ENCODE assay signal across 23 cellular contexts in the genomic region with DNA sequence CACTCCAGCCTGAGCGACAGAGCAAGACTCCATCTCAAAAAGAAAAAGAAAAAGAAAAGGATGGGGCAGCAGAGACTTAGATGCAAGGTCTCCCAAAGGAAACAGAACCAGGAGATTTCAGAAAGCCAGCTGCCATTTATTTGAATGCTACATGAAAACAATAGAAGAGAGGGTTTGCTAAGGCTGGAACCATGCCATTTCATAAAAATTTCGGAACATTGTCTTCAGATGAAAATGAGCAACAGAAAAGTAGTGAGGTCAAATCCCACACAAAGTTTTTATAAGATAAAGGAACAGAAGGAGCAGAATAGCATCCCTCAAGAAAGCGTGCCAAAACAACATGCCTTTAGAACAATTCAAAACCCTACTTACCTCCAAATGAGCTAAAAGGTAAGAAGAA.
DNase-seq lines count a peak whose midpoint lies in the region; ATAC-seq and TF ChIP-seq lines count a peak whose summit lies in the region.
"Had no signal": no experiment of that assay in that cellular context is flagged by ENCODE, and none has a peak within 500 bp of the region (broad histone marks: within the 10 kb centered on the region; RNA-seq: fewer than 3 reads in every experiment).

No MANE protein-coding gene starts in this region.

- no peak for DNase-seq in activated T-cell treated with anti-CD3 and anti-CD28 coated beads, Interleukin-2, amount 50 U/mL, for 24 hours
- DNase-seq in activated T-cell treated with anti-CD3 and anti-CD28 coated beads, Interleukin-2, amount 50 U/mL, for 48 hours, result no peak
- peak; percentile 37 to 54 for DNase-seq in cardiac fibroblast (ENCODE audit: low read depth in 2 of 2)
- no peak for DNase-seq in stimulated activated effector memory CD8-positive, alpha-beta T cell treated with anti-CD3 and anti-CD28 coated beads, Interleukin-12 subunit alpha, Interleukin-12 subunit beta, amount 100 ng/mL, for 72 hours (ENCODE audit: low spot score in 2 of 2)
- DNase-seq in NK-92 (lab: John Stamatoyannopoulos, UW; ENCODE audit: unreplicated experiment), result no peak
- no peak for DNase-seq in osteocyte (ENCODE audit: extremely low spot score, unreplicated experiment)
- no peak for DNase-seq in NCI-H187 treated with DMSO at 0.1 percent for 48 hours (lab: John Stamatoyannopoulos, UW)
- DNase-seq: activated CD4-positive, alpha-beta T cell treated with anti-CD3 and anti-CD28 coated beads, Interleukin-2, amount 10 ng/mL, durations not matched to agents 7 days and 5 days; activated naive CD4-positive, alpha-beta T cell treated with anti-CD3 and anti-CD28 coated beads, Interleukin-2, amount 50 U/mL, for 16 hours; effector CD4-positive, alpha-beta T cell; HCEC 1CT; immature natural killer cell; Kasumi-1; left cardiac atrium; NCI-H1417; NCI-H2081 treated with DMSO at 0.1 percent for 48 hours; NCI-H345; SHP77 treated with DMSO at 0.1 percent for 48 hours; stimulated activated naive CD4-positive, alpha-beta T cell had no signal

- no peaks in the 10 kb centered on the region for H3K27me3 Mint-ChIP-seq in activated T-cell treated with anti-CD3 and anti-CD28 coated beads, Interleukin-2, amount 50 U/mL, for 24 hours
- H3K27me3 Mint-ChIP-seq in osteocyte (ENCODE audit: unreplicated experiment), result no peaks in the 10 kb centered on the region
- H3K27me3 Mint-ChIP-seq: activated CD4-positive, alpha-beta T cell treated with anti-CD3 and anti-CD28 coated beads, Interleukin-2, amount 10 ng/mL, durations not matched to agents 7 days and 5 days had no signal

- TF ChIP-seq CTCF in cardiac fibroblast (IDR thresholded peaks at IDR 0.05; ENCODE audit: low read depth, low read length), result no peak
- no peak for TF ChIP-seq CTCF in osteocyte (IDR thresholded peaks at IDR 0.05)

- peak overlapping the region; percentile 37 for H3K27ac ChIP-seq in KOPT-K1 (ENCODE audit: low read depth, low read length, poor library complexity, severe bottlenecking)

- H3K36me3 Mint-ChIP-seq in activated T-cell treated with anti-CD3 and anti-CD28 coated beads, Interleukin-2, amount 50 U/mL, for 24 hours (ENCODE audit: low read depth), result peaks cover 50% of the 10 kb centered on the region
- H3K36me3 Mint-ChIP-seq in stimulated activated effector memory CD8-positive, alpha-beta T cell treated with anti-CD3 and anti-CD28 coated beads, Interleukin-12 subunit alpha, Interleukin-12 subunit beta, amount 100 ng/mL, for 72 hours, result peaks cover 15% of the 10 kb centered on the region
- H3K36me3 Mint-ChIP-seq in osteocyte (ENCODE audit: unreplicated experiment), result peaks cover 2% of the 10 kb centered on the region

- H3K27ac Mint-ChIP-seq in activated T-cell treated with anti-CD3 and anti-CD28 coated beads, Interleukin-2, amount 50 U/mL, for 24 hours, result peak overlapping the region; percentile 84
- peak overlapping the region; percentile 64 for H3K27ac Mint-ChIP-seq in stimulated activated effector memory CD8-positive, alpha-beta T cell treated with anti-CD3 and anti-CD28 coated beads, Interleukin-12 subunit alpha, Interleukin-12 subunit beta, amount 100 ng/mL, for 72 hours
- no peak overlapping the region for H3K27ac Mint-ChIP-seq in osteocyte (ENCODE audit: unreplicated experiment)
- H3K27ac Mint-ChIP-seq: activated CD4-positive, alpha-beta T cell treated with anti-CD3 and anti-CD28 coated beads, Interleukin-2, amount 10 ng/mL, durations not matched to agents 7 days and 5 days; immature natural killer cell; nephron; T-helper 2 cell treated with Interferon-gamma antibody and Interleukin-4, amounts not matched to agents 5 μg/mL and 100 μg/mL, for 36 hours had no signal

- no peaks in the 10 kb centered on the region for H3K9me3 Mint-ChIP-seq in activated T-cell treated with anti-CD3 and anti-CD28 coated beads, Interleukin-2, amount 50 U/mL, for 24 hours
- peaks cover 2% of the 10 kb centered on the region for H3K9me3 Mint-ChIP-seq in stimulated activated effector memory CD8-positive, alpha-beta T cell treated with anti-CD3 and anti-CD28 coated beads, Interleukin-12 subunit alpha, Interleukin-12 subunit beta, amount 100 ng/mL, for 72 hours
- no peaks in the 10 kb centered on the region for H3K9me3 Mint-ChIP-seq in osteocyte (ENCODE audit: unreplicated experiment)
- H3K9me3 Mint-ChIP-seq: activated CD4-positive, alpha-beta T cell treated with anti-CD3 and anti-CD28 coated beads, Interleukin-2, amount 10 ng/mL, durations not matched to agents 7 days and 5 days; immature natural killer cell; nephron; T-helper 2 cell treated with Interferon-gamma antibody and Interleukin-4, amounts not matched to agents 5 μg/mL and 100 μg/mL, for 36 hours had no signal

- no peaks in the 10 kb centered on the region for H3K9me3 ChIP-seq in KOPT-K1 (ENCODE audit: insufficient read depth, low read length, poor library complexity, severe bottlenecking)
- H3K9me3 ChIP-seq: A549 had no signal

- no peak overlapping the region for H3K4me3 Mint-ChIP-seq in activated T-cell treated with anti-CD3 and anti-CD28 coated beads, Interleukin-2, amount 50 U/mL, for 24 hours
- H3K4me3 Mint-ChIP-seq in stimulated activated effector memory CD8-positive, alpha-beta T cell treated with anti-CD3 and anti-CD28 coated beads, Interleukin-12 subunit alpha, Interleukin-12 subunit beta, amount 100 ng/mL, for 72 hours, result no peak overlapping the region
- no peak overlapping the region for H3K4me3 Mint-ChIP-seq in osteocyte (ENCODE audit: unreplicated experiment)
- H3K4me3 Mint-ChIP-seq: activated CD4-positive, alpha-beta T cell treated with anti-CD3 and anti-CD28 coated beads, Interleukin-2, amount 10 ng/mL, durations not matched to agents 7 days and 5 days; immature natural killer cell; nephron; T-helper 2 cell treated with Interferon-gamma antibody and Interleukin-4, amounts not matched to agents 5 μg/mL and 100 μg/mL, for 36 hours had no signal

- H3K4me1 Mint-ChIP-seq in activated T-cell treated with anti-CD3 and anti-CD28 coated beads, Interleukin-2, amount 50 U/mL, for 24 hours (ENCODE audit: low read depth), result peaks cover 51% of the 10 kb centered on the region
- H3K4me1 Mint-ChIP-seq in stimulated activated effector memory CD8-positive, alpha-beta T cell treated with anti-CD3 and anti-CD28 coated beads, Interleukin-12 subunit alpha, Interleukin-12 subunit beta, amount 100 ng/mL, for 72 hours, result peaks cover 33% of the 10 kb centered on the region
- H3K4me1 Mint-ChIP-seq in osteocyte (ENCODE audit: unreplicated experiment), result peaks cover 33% of the 10 kb centered on the region

- H3K36me3 ChIP-seq in KOPT-K1 (ENCODE audit: insufficient read depth, low read length), result peaks cover 43% of the 10 kb centered on the region; the same call in 1 of the 2 replicates

- no peak for ATAC-seq in stimulated activated effector memory CD8-positive, alpha-beta T cell treated with anti-CD3 and anti-CD28 coated beads, Interleukin-12 subunit alpha, Interleukin-12 subunit beta, amount 100 ng/mL, for 72 hours
- ATAC-seq: A549, left cardiac atrium had no signal

- no peak overlapping the region for H3K4me3 ChIP-seq in cardiac fibroblast (replicated peaks in 1 of 2; ENCODE audit: low read depth in 2 of 2, low read length in 2 of 2)
- H3K4me3 ChIP-seq: A549 had no signal

Comparison
In these comparisons a context has a peak if more than half of its experiments do, and no peak if none do; other contexts are left out.
1. DNase-seq: peak in cardiac fibroblast (2 of 2); none in activated T-cell treated with anti-CD3 and anti-CD28 coated beads, Interleukin-2, amount 50 U/mL, for 24 hours (single experiment), activated T-cell treated with anti-CD3 and anti-CD28 coated beads, Interleukin-2, amount 50 U/mL, for 48 hours (0 of 2), stimulated activated effector memory CD8-positive, alpha-beta T cell treated with anti-CD3 and anti-CD28 coated beads, Interleukin-12 subunit alpha, Interleukin-12 subunit beta, amount 100 ng/mL, for 72 hours (0 of 2), NK-92 (single experiment), osteocyte (single experiment) and NCI-H187 treated with DMSO at 0.1 percent for 48 hours (single experiment).